In genomic region chr6:137416376-137417109, GRCh38 we compare ENCODE assay signal across 12 cellular contexts.
A peak's percentile ranks its signal among the peaks of the same experiment; 100 is the strongest.
DNase-seq lines count a peak whose midpoint lies in the region; ATAC-seq, FAIRE-seq and TF ChIP-seq lines count a peak whose summit lies in the region.
"Had no signal": no experiment of that assay in that cellular context is flagged by ENCODE, and none has a peak within 500 bp of the region (broad histone marks: within the 10 kb centered on the region; RNA-seq: fewer than 3 reads in every experiment).

No MANE protein-coding gene starts in this region.

- DNase-seq in HFFc6 = no peak
- no peak for DNase-seq in Right ventricle myocardium superior
- DNase-seq in skeletal muscle cell (ENCODE audit: low read depth) = peak; percentile 89
- DNase-seq in NCI-H1436 treated with DMSO at 0.1 percent for 48 hours (lab: John Stamatoyannopoulos, UW) = no peak
- no peak for DNase-seq in activated naive CD8-positive, alpha-beta T cell treated with anti-CD3 and anti-CD28 coated beads for 36 hours
- DNase-seq in iPS-NIHi11 (ENCODE audit: low spot score) = no peak
- DNase-seq: activated naive CD4-positive, alpha-beta T cell treated with anti-CD3 and anti-CD28 coated beads, Interleukin-2, amount 50 U/mL, for 16 hours; dermis blood vessel endothelial cell; GOT3 had no signal

- FAIRE-seq in TTC549 (lab: Jason Lieb, UNC) = peak; percentile 87

- intact Hi-C loops in Right ventricle myocardium superior (cut with DNase I) = loop anchor here (5.0 kb wide), 1 partner anchor 144 kb away; no protein-coding TSS in a partner anchor

- TF ChIP-seq CTCF in HFFc6 (IDR thresholded peaks at IDR 0.05) = no peak

- no peaks in the 10 kb centered on the region for H3K9me3 Mint-ChIP-seq in HFFc6
- no peaks in the 10 kb centered on the region for H3K9me3 Mint-ChIP-seq in activated naive CD8-positive, alpha-beta T cell treated with anti-CD3 and anti-CD28 coated beads for 36 hours
- H3K9me3 Mint-ChIP-seq: T-helper 2 cell treated with Interferon-gamma antibody and Interleukin-4, amounts not matched to agents 5 μg/mL and 100 μg/mL, for 36 hours had no signal

- no peaks in the 10 kb centered on the region for H3K36me3 Mint-ChIP-seq in HFFc6 (ENCODE audit: low read depth)
- H3K36me3 Mint-ChIP-seq in activated naive CD8-positive, alpha-beta T cell treated with anti-CD3 and anti-CD28 coated beads for 36 hours = no peaks in the 10 kb centered on the region

- H3K27me3 Mint-ChIP-seq in HFFc6 (ENCODE audit: insufficient read depth) = peaks cover 8% of the 10 kb centered on the region
- H3K27me3 Mint-ChIP-seq in activated naive CD8-positive, alpha-beta T cell treated with anti-CD3 and anti-CD28 coated beads for 36 hours = peaks cover 4% of the 10 kb centered on the region

- H3K4me3 ChIP-seq in skeletal muscle cell (ENCODE audit: low read depth, low read length) = no peak overlapping the region

- H3K4me3 Mint-ChIP-seq in HFFc6 = no peak overlapping the region
- H3K4me3 Mint-ChIP-seq in activated naive CD8-positive, alpha-beta T cell treated with anti-CD3 and anti-CD28 coated beads for 36 hours = no peak overlapping the region

- H3K27ac Mint-ChIP-seq in HFFc6 = peak overlapping the region; percentile 45; the same call in 1 of the 2 replicates
- H3K27ac Mint-ChIP-seq in activated naive CD8-positive, alpha-beta T cell treated with anti-CD3 and anti-CD28 coated beads for 36 hours = no peak overlapping the region
- H3K27ac Mint-ChIP-seq: T-helper 2 cell treated with Interferon-gamma antibody and Interleukin-4, amounts not matched to agents 5 μg/mL and 100 μg/mL, for 36 hours had no signal

- ATAC-seq in Right ventricle myocardium superior (ENCODE audit: poor library complexity) (peak; percentile 83), GM21529 (IDR thresholded peaks at IDR 0.05; ENCODE audit: unreplicated experiment) (no peak)

- peaks cover 28% of the 10 kb centered on the region for H3K4me1 Mint-ChIP-seq in HFFc6 (ENCODE audit: low read depth)
- H3K4me1 Mint-ChIP-seq in activated naive CD8-positive, alpha-beta T cell treated with anti-CD3 and anti-CD28 coated beads for 36 hours = peaks cover 10% of the 10 kb centered on the region
